In the genomic region with DNA sequence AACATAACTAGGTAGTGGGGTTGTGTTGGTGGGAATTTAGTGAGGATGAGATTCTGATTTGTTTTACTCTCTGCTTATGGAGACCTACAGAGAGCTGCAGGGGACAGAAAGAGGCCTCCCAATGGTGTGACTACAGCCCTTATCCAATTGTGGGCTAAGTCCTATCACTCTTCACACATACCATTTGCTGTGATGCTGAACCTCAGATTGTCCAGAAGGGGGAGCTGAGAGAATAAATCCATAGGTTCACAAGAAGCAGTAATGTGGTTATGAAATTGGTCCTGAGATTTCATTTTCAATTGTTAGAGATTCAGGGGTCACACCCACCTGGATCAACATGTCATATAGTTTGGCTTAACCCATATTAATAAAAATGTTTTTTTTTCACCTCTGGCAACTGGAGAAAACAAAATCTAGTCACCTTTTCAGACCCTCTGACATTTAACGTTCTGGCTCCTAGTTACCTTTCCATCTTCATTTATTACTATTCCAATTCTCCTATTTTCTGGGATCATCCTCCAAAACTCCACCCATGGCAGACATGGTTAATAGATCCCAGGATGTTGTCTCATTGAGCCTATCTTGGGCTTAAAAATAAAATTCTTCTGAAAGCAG, we compare ENCODE assay signal across 8 cellular contexts. TPM values are rescaled to one million over a fixed set of nuclear protein-coding genes. Genes with fewer than 3 reads are reported as not detected.
DNase-seq lines count a peak whose midpoint lies in the region; TF ChIP-seq lines count a peak whose summit lies in the region.

No MANE protein-coding gene starts in this region.

- no peak overlapping the region for H3K4me2 ChIP-seq in KMS-11

- no peaks in the 10 kb centered on the region for H3K9me3 ChIP-seq in cardiac muscle cell (ENCODE audit: low read depth)

- DNase-seq in cardiac muscle cell (ENCODE audit: low read depth in 1 of 2, low spot score in 1 of 2) (peak; percentile 54 to 57), cardiac septum (ENCODE audit: low spot score) (no peak), SW 1271 (lab: John Stamatoyannopoulos, UW) (peak; percentile 5 to 53), iPS DF 19.7 (ENCODE audit: low read depth, low spot score) (peak; percentile 33), hypothalamus (lab: John Stamatoyannopoulos, UW) (no peak)
- no peak for DNase-seq in stimulated activated CD4-positive, alpha-beta T cell treated with anti-CD3 and anti-CD28 coated beads, Interleukin-12 subunit alpha, Interleukin-12 subunit beta, amount 100 ng/mL, for 4 hours
- no peak for DNase-seq in activated CD4-positive, alpha-beta memory T cell treated with anti-CD3 and anti-CD28 coated beads, Interleukin-2, amount 10 ng/mL, durations not matched to agents 7 days and 5 days

- no peak overlapping the region for H3K4me3 ChIP-seq in cardiac muscle cell
- H3K4me3 ChIP-seq in KMS-11 (IDR thresholded peaks at IDR 0.05; ENCODE audit: insufficient read depth, low read depth, low read length), result no peak overlapping the region

- TF ChIP-seq CTCF in cardiac muscle cell (IDR thresholded peaks at IDR 0.05; ENCODE audit: low read depth, low read length), result peak; percentile 81
- TF ChIP-seq CTCF in KMS-11 (conservative IDR thresholded peaks at IDR 0.05; ENCODE audit: low read depth, low read length), result peak; percentile 74

- H3K9me3 Mint-ChIP-seq in activated CD4-positive, alpha-beta memory T cell treated with anti-CD3 and anti-CD28 coated beads, Interleukin-2, amount 10 ng/mL, durations not matched to agents 7 days and 5 days, result peaks cover 6% of the 10 kb centered on the region

- no peaks in the 10 kb centered on the region for H3K36me3 ChIP-seq in cardiac muscle cell
- no peaks in the 10 kb centered on the region for H3K36me3 ChIP-seq in KMS-11 (ENCODE audit: insufficient read depth)

- H3K27me3 Mint-ChIP-seq in activated CD4-positive, alpha-beta memory T cell treated with anti-CD3 and anti-CD28 coated beads, Interleukin-2, amount 10 ng/mL, durations not matched to agents 7 days and 5 days, result peaks cover 32% of the 10 kb centered on the region

- H3K27ac ChIP-seq in cardiac muscle cell (no peak overlapping the region), KMS-11 (no peak overlapping the region)

- H3K4me1 ChIP-seq in cardiac muscle cell (ENCODE audit: low read depth) (no peaks in the 10 kb centered on the region), KMS-11 (ENCODE audit: low read depth, poor library complexity, severe bottlenecking) (no peaks in the 10 kb centered on the region)

- no peaks in the 10 kb centered on the region for H3K36me3 Mint-ChIP-seq in activated CD4-positive, alpha-beta memory T cell treated with anti-CD3 and anti-CD28 coated beads, Interleukin-2, amount 10 ng/mL, durations not matched to agents 7 days and 5 days (ENCODE audit: low read depth)

- no peaks in the 10 kb centered on the region for H4K20me1 ChIP-seq in KMS-11 (ENCODE audit: insufficient read depth)

- H3K27me3 ChIP-seq in cardiac muscle cell (peaks cover 31% of the 10 kb centered on the region), KMS-11 (ENCODE audit: insufficient read depth, low read depth) (no peaks in the 10 kb centered on the region)

- H2AFZ ChIP-seq in KMS-11 (ENCODE audit: low read depth), result no peak overlapping the region

- no peaks in the 10 kb centered on the region for H3K4me1 Mint-ChIP-seq in activated CD4-positive, alpha-beta memory T cell treated with anti-CD3 and anti-CD28 coated beads, Interleukin-2, amount 10 ng/mL, durations not matched to agents 7 days and 5 days

- POLR2A ChIA-PET in activated CD4-positive, alpha-beta memory T cell treated with anti-CD3 and anti-CD28 coated beads, Interleukin-2, amount 10 ng/mL, durations not matched to agents 7 days and 5 days (lab: Charles Lee), result no interaction called here

- H3K27ac Mint-ChIP-seq in activated CD4-positive, alpha-beta memory T cell treated with anti-CD3 and anti-CD28 coated beads, Interleukin-2, amount 10 ng/mL, durations not matched to agents 7 days and 5 days, result no peak overlapping the region

- no peaks in the 10 kb centered on the region for H3K79me2 ChIP-seq in KMS-11 (ENCODE audit: insufficient read depth, low read depth)

- CTCF ChIA-PET in activated CD4-positive, alpha-beta memory T cell treated with anti-CD3 and anti-CD28 coated beads, Interleukin-2, amount 10 ng/mL, durations not matched to agents 7 days and 5 days (lab: Charles Lee), result interaction anchor here (0.5 to 0.9 kb wide), 2 partner anchors 12 to 406 kb away, joined by 3 to 7 read pairs; no protein-coding TSS in a partner anchor

- no peak overlapping the region for H3K9ac ChIP-seq in KMS-11

- H3K4me3 Mint-ChIP-seq in activated CD4-positive, alpha-beta memory T cell treated with anti-CD3 and anti-CD28 coated beads, Interleukin-2, amount 10 ng/mL, durations not matched to agents 7 days and 5 days, result no peak overlapping the region

- intact Hi-C loops in cardiac septum (cut with DNase I), result no loop called here

RNA-seq across cellular contexts. Expression of a gene that starts 53.3 kb away (rescaled TPM):
- total RNA-seq in cardiac muscle cell (1.3 and 1.6 TPM in 2 replicates), cardiac septum (3.8 TPM)
- polyA plus RNA-seq in cardiac muscle cell, result 1.1 and 2.4 TPM in 2 replicates
- not detected for total RNA-seq in activated CD4-positive, alpha-beta memory T cell treated with anti-CD3 and anti-CD28 coated beads, Interleukin-2, amount 10 ng/mL, durations not matched to agents 7 days and 5 days

Comparison
In these comparisons a context has a peak if more than half of its experiments do, and no peak if none do; other contexts are left out.
1. DNase-seq: peak in cardiac muscle cell (2 of 2), SW 1271 (2 of 2) and iPS DF 19.7 (single experiment); none in cardiac septum (single experiment), stimulated activated CD4-positive, alpha-beta T cell treated with anti-CD3 and anti-CD28 coated beads, Interleukin-12 subunit alpha, Interleukin-12 subunit beta, amount 100 ng/mL, for 4 hours (single experiment), activated CD4-positive, alpha-beta memory T cell treated with anti-CD3 and anti-CD28 coated beads, Interleukin-2, amount 10 ng/mL, durations not matched to agents 7 days and 5 days (single experiment) and hypothalamus (0 of 51).